Comparison of ENCODE assay signal across 9 cellular contexts in genomic region chr16:24853830-24854229, GRCh38. TPM values are rescaled to one million over a fixed set of nuclear protein-coding genes. Genes with fewer than 3 reads are reported as not detected.
DNase-seq lines count a peak whose midpoint lies in the region; ATAC-seq, FAIRE-seq and TF ChIP-seq lines count a peak whose summit lies in the region.
"Had no signal": no experiment of that assay in that cellular context is flagged by ENCODE, and none has a peak within 500 bp of the region (broad histone marks: within the 10 kb centered on the region; RNA-seq: fewer than 3 reads in every experiment).

No MANE protein-coding gene starts in this region.

- no peak overlapping the region for H3K27ac Mint-ChIP-seq in activated CD4-positive, alpha-beta memory T cell treated with anti-CD3 and anti-CD28 coated beads, Interleukin-2, amount 10 ng/mL, durations not matched to agents 7 days and 5 days
- H3K27ac Mint-ChIP-seq: CD8-positive, alpha-beta T cell had no signal

- no peak overlapping the region for H3K4me3 ChIP-seq in bronchial epithelial cell (ENCODE audit: low read depth, low read length)

- ATAC-seq in left colon (peak; percentile 16), GM19397 (IDR thresholded peaks at IDR 0.05; ENCODE audit: unreplicated experiment) (no peak)
- ATAC-seq: CD8-positive, alpha-beta T cell had no signal

- H3K9me3 Mint-ChIP-seq in activated CD4-positive, alpha-beta memory T cell treated with anti-CD3 and anti-CD28 coated beads, Interleukin-2, amount 10 ng/mL, durations not matched to agents 7 days and 5 days = no peaks in the 10 kb centered on the region
- H3K9me3 Mint-ChIP-seq: CD8-positive, alpha-beta T cell had no signal

- peaks cover 18% of the 10 kb centered on the region for H3K4me1 Mint-ChIP-seq in activated CD4-positive, alpha-beta memory T cell treated with anti-CD3 and anti-CD28 coated beads, Interleukin-2, amount 10 ng/mL, durations not matched to agents 7 days and 5 days

- H3K4me3 Mint-ChIP-seq in activated CD4-positive, alpha-beta memory T cell treated with anti-CD3 and anti-CD28 coated beads, Interleukin-2, amount 10 ng/mL, durations not matched to agents 7 days and 5 days = no peak overlapping the region
- H3K4me3 Mint-ChIP-seq: CD8-positive, alpha-beta T cell had no signal

- TF ChIP-seq CTCF in bronchial epithelial cell (IDR thresholded peaks at IDR 0.05; ENCODE audit: insufficient read depth, low read length, severe bottlenecking) = no peak

- H3K36me3 ChIP-seq in bronchial epithelial cell (ENCODE audit: control insufficient read depth, insufficient read depth, low read length) = no peaks in the 10 kb centered on the region

- POLR2A ChIA-PET in activated CD4-positive, alpha-beta memory T cell treated with anti-CD3 and anti-CD28 coated beads, Interleukin-2, amount 10 ng/mL, durations not matched to agents 7 days and 5 days (lab: Charles Lee) = no interaction called here

- in situ Hi-C loops in ACHN (cut with HindIII; ENCODE audit: low pct_ligation_motif_present, low pct_unique_long_range_greater_than_20kb, low sequenced_read_pairs) = no loop called here

- no peaks in the 10 kb centered on the region for H3K36me3 Mint-ChIP-seq in activated CD4-positive, alpha-beta memory T cell treated with anti-CD3 and anti-CD28 coated beads, Interleukin-2, amount 10 ng/mL, durations not matched to agents 7 days and 5 days (ENCODE audit: low read depth)
- H3K36me3 Mint-ChIP-seq: CD8-positive, alpha-beta T cell had no signal

- no peak for FAIRE-seq in bronchial epithelial cell (lab: Jason Lieb, UNC)

- no peaks in the 10 kb centered on the region for H3K27me3 ChIP-seq in bronchial epithelial cell (ENCODE audit: control insufficient read depth, insufficient read depth, low read length)

- DNase-seq in ACHN = peak; percentile 30
- peak; percentile 10 for DNase-seq in NCI-H1105 treated with DMSO at 0.1 percent for 48 hours (lab: John Stamatoyannopoulos, UW)
- DNase-seq in bronchial epithelial cell (ENCODE audit: low read depth) = peak; percentile 54
- peak in 1 of 2 donors; percentile 16 for DNase-seq in left colon
- DNase-seq in activated CD4-positive, alpha-beta memory T cell treated with anti-CD3 and anti-CD28 coated beads, Interleukin-2, amount 10 ng/mL, durations not matched to agents 7 days and 5 days = no peak
- no peak for DNase-seq in GM19238 (ENCODE audit: insufficient read length, low spot score)
- DNase-seq in activated CD4-positive, alpha-beta T cell treated with anti-CD3 and anti-CD28 coated beads, Interleukin-2, amount 50 U/mL, for 1 hour = no peak
- DNase-seq: CD8-positive, alpha-beta T cell had no signal

- H3K27me3 Mint-ChIP-seq in activated CD4-positive, alpha-beta memory T cell treated with anti-CD3 and anti-CD28 coated beads, Interleukin-2, amount 10 ng/mL, durations not matched to agents 7 days and 5 days = no peaks in the 10 kb centered on the region

- intact Hi-C loops in left colon (cut with DNase I, micrococcal nuclease) = no loop called here

- CTCF ChIA-PET in activated CD4-positive, alpha-beta memory T cell treated with anti-CD3 and anti-CD28 coated beads, Interleukin-2, amount 10 ng/mL, durations not matched to agents 7 days and 5 days (lab: Charles Lee) = no interaction called here

RNA-seq across cellular contexts. Expression of gene SLC5A11, which starts 8.1 kb away (rescaled TPM):
- not detected in 2 replicates for total RNA-seq in bronchial epithelial cell
- 1 to 10 TPM in 1 of 2 donors, under 1 TPM in 1; 0.31 to 2.8 TPM for total RNA-seq in left colon
- not detected for total RNA-seq in activated CD4-positive, alpha-beta memory T cell treated with anti-CD3 and anti-CD28 coated beads, Interleukin-2, amount 10 ng/mL, durations not matched to agents 7 days and 5 days

Comparison
In these comparisons a context has a peak if more than half of its experiments do, and no peak if none do; other contexts are left out.
1. DNase-seq: peak in ACHN (single experiment), NCI-H1105 treated with DMSO at 0.1 percent for 48 hours (single experiment) and bronchial epithelial cell (single experiment); none in activated CD4-positive, alpha-beta memory T cell treated with anti-CD3 and anti-CD28 coated beads, Interleukin-2, amount 10 ng/mL, durations not matched to agents 7 days and 5 days (single experiment), GM19238 (single experiment) and activated CD4-positive, alpha-beta T cell treated with anti-CD3 and anti-CD28 coated beads, Interleukin-2, amount 50 U/mL, for 1 hour (single experiment).